ENCODE assay signal across 9 cellular contexts in the genomic region with DNA sequence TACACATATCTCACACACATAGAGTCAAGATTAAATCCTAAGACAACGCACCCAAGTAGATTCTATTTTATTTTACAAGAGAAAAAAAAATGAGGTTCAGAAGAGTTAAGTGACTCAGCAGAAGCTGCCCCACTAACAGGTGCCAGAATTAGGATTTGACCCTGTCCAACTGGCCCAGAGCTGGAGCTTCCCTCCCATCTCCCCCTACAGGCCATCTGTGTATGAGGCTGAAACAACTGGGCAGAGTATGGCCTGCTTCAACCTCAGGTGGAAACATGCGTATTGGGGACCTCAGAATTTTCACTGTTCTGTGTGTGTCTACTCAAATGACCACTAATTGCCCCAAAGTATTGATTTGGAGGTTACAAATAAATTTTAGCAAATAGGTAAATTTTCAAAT. TPM values are rescaled to one million over a fixed set of nuclear protein-coding genes. Genes with fewer than 3 reads are reported as not detected.
DNase-seq lines count a peak whose midpoint lies in the region; ATAC-seq and TF ChIP-seq lines count a peak whose summit lies in the region.
"Had no signal": no experiment of that assay in that cellular context is flagged by ENCODE, and none has a peak within 500 bp of the region (broad histone marks: within the 10 kb centered on the region; RNA-seq: fewer than 3 reads in every experiment).

No MANE protein-coding gene starts in this region.

- H3K27ac ChIP-seq in cardiac muscle cell (no peak overlapping the region), neuronal stem cell (replicated peaks; ENCODE audit: low read length) (no peak overlapping the region), ascending aorta (no peak overlapping the region)

- no peak overlapping the region for H2AFZ ChIP-seq in neuronal stem cell (ENCODE audit: low read length)

- no peak overlapping the region for H3K4ac ChIP-seq in neuronal stem cell (ENCODE audit: low read length)

- H2BK5ac ChIP-seq in neuronal stem cell (ENCODE audit: low read length), result no peak overlapping the region

- H2BK15ac ChIP-seq in neuronal stem cell (ENCODE audit: low read length), result no peak overlapping the region

- H3K36me3 ChIP-seq in cardiac muscle cell (no peaks in the 10 kb centered on the region), neuronal stem cell (replicated peaks in 1 of 2; ENCODE audit: control insufficient read depth in 2 of 2, insufficient read depth in 2 of 2, low read length in 2 of 2) (no peaks in the 10 kb centered on the region), ascending aorta (no peaks in the 10 kb centered on the region)

- DNase-seq in cardiac muscle cell (ENCODE audit: low read depth in 1 of 2, low spot score in 1 of 2) (peak in 1 of 2 donors; percentile 24), Right ventricle myocardium inferior (ENCODE audit: missing footprints) (no peak), RPMI7951 (ENCODE audit: low read depth) (peak; percentile 22), foreskin fibroblast (peak in 1 of 2 donors; percentile 20), NOMO-1 treated with DMSO at 0.1 percent for 48 hours (lab: John Stamatoyannopoulos, UW; ENCODE audit: unreplicated experiment) (no peak), neuronal stem cell (ENCODE audit: low spot score) (no peak), ascending aorta (ENCODE audit: low spot score in 2 of 2) (no peak)
- DNase-seq: aorta had no signal

- no peak overlapping the region for H4K91ac ChIP-seq in neuronal stem cell (ENCODE audit: low read depth, low read length, poor library complexity)

- no peak overlapping the region for H2BK12ac ChIP-seq in neuronal stem cell (ENCODE audit: low read length)

- WGBS in neuronal stem cell (ENCODE audit: extremely low coverage in 2 of 2, insufficient read length in 2 of 2, insufficient replicate concordance in 1 of 2), 2 donors, result no CpG with 5 or more reads among the region's 2 CpGs

- H3K14ac ChIP-seq in neuronal stem cell (ENCODE audit: low read length), result no peak overlapping the region

- H3K9me3 ChIP-seq in cardiac muscle cell (ENCODE audit: low read depth) (no peaks in the 10 kb centered on the region), neuronal stem cell (replicated peaks in 1 of 2; ENCODE audit: control insufficient read depth in 2 of 2, insufficient read depth in 1 of 2, low read depth in 1 of 2, low read length in 2 of 2) (peaks cover 0 to 3% of the 10 kb centered on the region in 2 donors), ascending aorta (no peaks in the 10 kb centered on the region)

- H3K4me1 ChIP-seq in cardiac muscle cell (ENCODE audit: low read depth) (no peaks in the 10 kb centered on the region), neuronal stem cell (ENCODE audit: control insufficient read depth in 2 of 2, insufficient read depth in 1 of 2, low read depth in 1 of 2, low read length in 2 of 2) (peaks cover 0 to 1% of the 10 kb centered on the region in 2 donors), ascending aorta (peaks cover 0 to 4% of the 10 kb centered on the region in 2 donors)

- H2BK120ac ChIP-seq in neuronal stem cell (ENCODE audit: low read depth, low read length), result no peak overlapping the region

- H4K8ac ChIP-seq in neuronal stem cell (ENCODE audit: low read depth, low read length), result no peak overlapping the region

- H3K27me3 ChIP-seq in cardiac muscle cell (no peaks in the 10 kb centered on the region), neuronal stem cell (ENCODE audit: control insufficient read depth in 3 of 3, insufficient read depth in 3 of 3, low read depth in 1 of 3, low read length in 3 of 3) (peaks cover 0 to 4% (median 0%) of the 10 kb centered on the region in 3 experiments), ascending aorta (no peaks in the 10 kb centered on the region)

- TF ChIP-seq CTCF in cardiac muscle cell (IDR thresholded peaks at IDR 0.05; ENCODE audit: low read depth, low read length) (peak; percentile 60), foreskin fibroblast (IDR thresholded peaks at IDR 0.05; ENCODE audit: low read depth, low read length) (peak; percentile 56), ascending aorta (IDR thresholded peaks at IDR 0.05) (peak in 1 of 3 experiments; percentile 27)

- H3K9ac ChIP-seq in neuronal stem cell (ENCODE audit: low read depth, low read length, poor library complexity), result no peak overlapping the region

- ATAC-seq in Right ventricle myocardium inferior (no peak), HG02642 (IDR thresholded peaks at IDR 0.05; ENCODE audit: poor library complexity, unreplicated experiment) (no peak)

- no peaks in the 10 kb centered on the region for H3K79me1 ChIP-seq in neuronal stem cell (ENCODE audit: low read depth, low read length)

- H3K18ac ChIP-seq in neuronal stem cell (ENCODE audit: low read length), result no peak overlapping the region

- H3K4me2 ChIP-seq in neuronal stem cell (ENCODE audit: insufficient read depth, low read length, poor library complexity, severe bottlenecking), result no peak overlapping the region

- H3K4me3 ChIP-seq in cardiac muscle cell (no peak overlapping the region), foreskin fibroblast (ENCODE audit: low read depth in 1 of 2, low read length in 2 of 2) (no peak overlapping the region), neuronal stem cell (ENCODE audit: low read length in 2 of 2) (no peak overlapping the region), ascending aorta (no peak overlapping the region)

- H3K23ac ChIP-seq in neuronal stem cell (ENCODE audit: low read depth, low read length, poor library complexity), result no peak overlapping the region

- intact Hi-C loops in Right ventricle myocardium inferior (cut with DNase I), result no loop called here
- intact Hi-C loops in ascending aorta (cut with DNase I), result no loop called here

- no peak overlapping the region for H2AK5ac ChIP-seq in neuronal stem cell (ENCODE audit: low read depth, low read length)

RNA-seq across cellular contexts. Expression of gene PSMG1, which starts 29.9 kb away (rescaled TPM):
- total RNA-seq in cardiac muscle cell (20.7 and 24.5 TPM in 2 replicates), Right ventricle myocardium inferior (18.8 TPM), ascending aorta (25.4 TPM)
- polyA plus RNA-seq in cardiac muscle cell, result 48.3 and 58.4 TPM in 2 replicates
- total RNA-seq in RPMI7951 (2014; rRNA removed; shearing (Covaris generic)), result 100 and 109 TPM in 2 replicates
- polyA plus RNA-seq in neuronal stem cell (2013, experiment 1 of 2), result 74.3 TPM
- 73.2 TPM for polyA plus RNA-seq in neuronal stem cell (2013, experiment 2 of 2)
